Comparison of ENCODE assay signal across 1 cellular context in genomic region chr19:1626417-1627010, GRCh38.
TF ChIP-seq lines count a peak whose summit lies in the region.

No MANE protein-coding gene starts in this region.

TF ChIP-seq in H1, 55 proteins besides CTCF, POLR2A, EP300 and RAD21:
- no peak for TF ChIP-seq HDAC6 (IDR thresholded peaks at IDR 0.05; ENCODE audit: low read depth, low read length)
- TF ChIP-seq CREB1 (IDR thresholded peaks at IDR 0.05) = no peak
- TF ChIP-seq JUND (IDR thresholded peaks at IDR 0.05; ENCODE audit: low read length) = no peak
- no peak for TF ChIP-seq SIX5 (IDR thresholded peaks at IDR 0.05; ENCODE audit: low read depth, low read length)
- TF ChIP-seq SUZ12 (IDR thresholded peaks at IDR 0.05; ENCODE audit: low read length) = no peak
- no peak for TF ChIP-seq CHD1 (IDR thresholded peaks at IDR 0.05; ENCODE audit: low read depth, low read length)
- TF ChIP-seq KDM4A (IDR thresholded peaks at IDR 0.05; ENCODE audit: low read depth, low read length, severe bottlenecking) = no peak
- TF ChIP-seq, protein P1, sequence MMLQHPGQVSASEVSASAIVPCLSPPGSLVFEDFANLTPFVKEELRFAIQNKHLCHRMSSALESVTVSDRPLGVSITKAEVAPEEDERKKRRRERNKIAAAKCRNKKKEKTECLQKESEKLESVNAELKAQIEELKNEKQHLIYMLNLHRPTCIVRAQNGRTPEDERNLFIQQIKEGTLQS (IDR thresholded peaks at IDR 0.05; ENCODE audit: insufficient read depth, low read depth, low read length) = no peak
- no peak for TF ChIP-seq RNF2 (IDR thresholded peaks at IDR 0.05; ENCODE audit: borderline replicate concordance, low read depth, low read length, missing control alignments, poor library complexity, severe bottlenecking)
- TF ChIP-seq EZH2 (IDR thresholded peaks at IDR 0.05; ENCODE audit: low read depth, low read length, severe bottlenecking) = no peak
- TF ChIP-seq GTF2F1 (IDR thresholded peaks at IDR 0.05; ENCODE audit: borderline replicate concordance, low read depth, low read length) = no peak
- no peak for TF ChIP-seq JUN (IDR thresholded peaks at IDR 0.05; ENCODE audit: low read depth, low read length)
- no peak for TF ChIP-seq TAF7 (optimal IDR thresholded peaks at IDR 0.05; ENCODE audit: borderline replicate concordance, low read depth, low read length)
- TF ChIP-seq CTBP2 (IDR thresholded peaks at IDR 0.05; ENCODE audit: borderline replicate concordance, insufficient read depth, insufficient read length, low read length) = no peak
- TF ChIP-seq SRF (IDR thresholded peaks at IDR 0.05; ENCODE audit: low read depth, low read length) = no peak
- TF ChIP-seq NRF1 (IDR thresholded peaks at IDR 0.05; ENCODE audit: low read depth, low read length) = no peak
- no peak for TF ChIP-seq BACH1 (IDR thresholded peaks at IDR 0.05; ENCODE audit: low read length)
- no peak for TF ChIP-seq ASH2L (IDR thresholded peaks at IDR 0.05; ENCODE audit: low read length)
